In the genomic region with DNA sequence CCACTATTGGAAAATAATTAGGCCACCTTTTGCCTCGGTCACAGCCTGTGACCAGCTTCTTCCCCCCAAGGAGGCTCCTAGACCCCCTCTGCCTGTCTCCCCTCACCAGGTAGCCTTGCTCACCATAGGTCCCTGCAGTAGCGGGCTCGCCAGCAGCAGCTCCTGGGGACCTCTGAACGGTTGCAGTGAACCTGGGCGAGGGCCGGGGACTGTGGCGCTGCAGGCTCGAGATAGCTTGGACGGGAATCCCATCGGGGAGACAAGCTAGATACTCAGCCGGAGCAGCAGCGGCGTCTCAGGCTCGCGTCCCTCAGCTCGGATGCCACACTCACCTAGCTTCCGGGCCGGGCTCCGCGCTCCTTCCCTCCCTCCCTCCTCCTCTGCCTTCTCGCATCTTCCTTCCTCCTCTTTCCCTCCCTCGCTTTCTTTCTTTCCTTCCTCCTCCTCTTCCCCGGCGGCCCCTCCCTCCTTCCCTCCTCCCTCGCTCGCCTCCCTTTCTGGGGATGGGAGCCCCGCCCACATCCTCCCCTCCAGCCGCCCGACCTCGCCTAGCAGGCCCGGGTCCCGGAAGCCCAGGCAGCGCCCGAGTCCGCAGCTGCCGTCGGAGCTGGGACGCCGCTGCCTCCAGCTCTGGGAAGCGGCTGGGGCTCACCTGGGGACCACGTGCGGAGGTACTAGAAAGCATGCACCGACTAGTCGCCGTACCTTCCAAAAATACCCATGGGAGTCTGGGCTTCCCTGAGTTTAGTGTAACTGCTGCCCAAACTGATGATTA, we compare ENCODE assay signal across 9 cellular contexts. TPM values are rescaled to one million over a fixed set of nuclear protein-coding genes. Genes with fewer than 3 reads are reported as not detected.
DNase-seq lines count a peak whose midpoint lies in the region; ATAC-seq, FAIRE-seq and TF ChIP-seq lines count a peak whose summit lies in the region.
"Had no signal": no experiment of that assay in that cellular context is flagged by ENCODE, and none has a peak within 500 bp of the region (broad histone marks: within the 10 kb centered on the region; RNA-seq: fewer than 3 reads in every experiment).

A gene (minus strand): TSS at position 399 of the 775 bp plus-strand sequence. CDS start 4,603 bp downstream, outside the sequence.

- H3K9me3 ChIP-seq in astrocyte (ENCODE audit: insufficient read depth, low read depth, low read length) (no peaks in the 10 kb centered on the region), gastrocnemius medialis (no peaks in the 10 kb centered on the region)

- peaks cover 7% of the 10 kb centered on the region for H4K20me1 ChIP-seq in astrocyte (ENCODE audit: insufficient read depth, low read length)

- peak; percentile 42 to 73 for TF ChIP-seq POLR2A in gastrocnemius medialis (IDR thresholded peaks at IDR 0.05)

- H3K4me3 ChIP-seq in Jurkat, Clone E6-1 (ENCODE audit: low read length), result peak within 1 kb of the TSS; percentile 74
- H3K4me3 ChIP-seq in astrocyte (ENCODE audit: insufficient read depth, low read depth, low read length), result peak within 1 kb of the TSS; percentile 69
- H3K4me3 ChIP-seq in gastrocnemius medialis, result peak within 1 kb of the TSS; percentile 60 to 68 (median 66)

- peak; percentile 40 to 45 for ATAC-seq in gastrocnemius medialis

- H3K4me3 Mint-ChIP-seq in astrocyte (ENCODE audit: unreplicated experiment), result peak within 1 kb of the TSS; percentile 94
- H3K4me3 Mint-ChIP-seq: natural killer cell treated with Interleukin-12 subunit alpha and Interleukin-12 subunit beta and Interleukin-15 and Interleukin-18, amount 100 ng/mL, for 72 hours had no signal

- H3K4me2 ChIP-seq in astrocyte (ENCODE audit: low read length), result peak within 1 kb of the TSS; percentile 89

- peak within 1 kb of the TSS; percentile 87 for H3K27ac Mint-ChIP-seq in astrocyte (ENCODE audit: unreplicated experiment)
- H3K27ac Mint-ChIP-seq: natural killer cell treated with Interleukin-12 subunit alpha and Interleukin-12 subunit beta and Interleukin-15 and Interleukin-18, amount 100 ng/mL, for 72 hours had no signal

- intact Hi-C loops in gastrocnemius medialis (cut with DNase I; ENCODE audit: low total_unique reads), result loop anchor here (10.0 kb wide), 5 partner anchors 62 to 422 kb away; no protein-coding TSS in a partner anchor

- H3K27ac ChIP-seq in astrocyte (ENCODE audit: low read depth, low read length) (no peak within 1 kb of the TSS), gastrocnemius medialis (peak within 1 kb of the TSS; percentile 77 to 84 (median 80))

- in situ Hi-C loops in gastrocnemius medialis (cut with MboI; ENCODE audit: low sequenced_read_pairs in 4 of 4), result no loop called here

- peak within 1 kb of the TSS; percentile 71 for H3K9ac ChIP-seq in astrocyte (ENCODE audit: low read length)

- peaks cover 44% of the 10 kb centered on the region for H3K27me3 Mint-ChIP-seq in astrocyte (ENCODE audit: low read depth, unreplicated experiment)

- peaks cover 1% of the 10 kb centered on the region for H3K36me3 Mint-ChIP-seq in astrocyte (ENCODE audit: low read depth, unreplicated experiment)
- H3K36me3 Mint-ChIP-seq: natural killer cell treated with Interleukin-12 subunit alpha and Interleukin-12 subunit beta and Interleukin-15 and Interleukin-18, amount 100 ng/mL, for 72 hours had no signal

- FAIRE-seq in astrocyte (lab: Jason Lieb, UNC), result no peak

- peaks cover 4% of the 10 kb centered on the region for H3K4me1 Mint-ChIP-seq in astrocyte (ENCODE audit: low read depth, unreplicated experiment)

- H3K9me3 Mint-ChIP-seq in astrocyte (ENCODE audit: unreplicated experiment), result no peaks in the 10 kb centered on the region
- H3K9me3 Mint-ChIP-seq: natural killer cell treated with Interleukin-12 subunit alpha and Interleukin-12 subunit beta and Interleukin-15 and Interleukin-18, amount 100 ng/mL, for 72 hours had no signal

- peaks cover 32% of the 10 kb centered on the region for H3K4me1 ChIP-seq in astrocyte (ENCODE audit: insufficient read depth, low read length)
- H3K4me1 ChIP-seq in gastrocnemius medialis, result peaks cover 4 to 30% of the 10 kb centered on the region in 2 donors

- H2AFZ ChIP-seq in astrocyte (ENCODE audit: low read depth, low read length), result peak within 1 kb of the TSS; percentile 54

- DNase-seq in DMS53 treated with DMSO at 0.1 percent for 48 hours (lab: John Stamatoyannopoulos, UW; ENCODE audit: unreplicated experiment), result peak; percentile 70
- peak; percentile 79 for DNase-seq in Jurkat, Clone E6-1 (ENCODE audit: low read depth, low spot score)
- peak; percentile 46 for DNase-seq in astrocyte (ENCODE audit: low read depth)
- peak; percentile 80 for DNase-seq in iPS DF 19.7 (ENCODE audit: low read depth, low spot score)
- DNase-seq in gastrocnemius medialis, result peak; percentile 73 to 75
- DNase-seq in activated gamma-delta T cell treated with Interleukin-2 at 50 U/mL for 16 hours, result no peak
- no peak for DNase-seq in NCI-H1048 (lab: John Stamatoyannopoulos, UW)
- no peak for DNase-seq in NCI-H1092 (lab: John Stamatoyannopoulos, UW)

- H3K36me3 ChIP-seq in astrocyte (ENCODE audit: insufficient read depth, low read length) (no peaks in the 10 kb centered on the region), gastrocnemius medialis (no peaks in the 10 kb centered on the region)

- peaks cover 8% of the 10 kb centered on the region for H3K79me2 ChIP-seq in astrocyte (ENCODE audit: insufficient read depth, low read length)

- H3K27me3 ChIP-seq in astrocyte (ENCODE audit: insufficient read depth, low read length) (peaks cover 41% of the 10 kb centered on the region), gastrocnemius medialis (peaks cover 35 to 68% (median 46%) of the 10 kb centered on the region in 3 donors)

- TF ChIP-seq CTCF in astrocyte (IDR thresholded peaks at IDR 0.05; ENCODE audit: insufficient read depth, low read depth, low read length), result no peak
- TF ChIP-seq CTCF in gastrocnemius medialis (IDR thresholded peaks at IDR 0.05 in 4 of 5, conservative IDR thresholded peaks at IDR 0.05 in 1 of 5), result no peak

RNA-seq across cellular contexts. Expression of the gene that starts here (rescaled TPM):
- 6.8 TPM for polyA plus RNA-seq in Jurkat, Clone E6-1 (2012; ENCODE audit: insufficient read depth, insufficient read length)
- total RNA-seq in astrocyte, result 19.9 and 27.2 TPM in 2 replicates
- total RNA-seq in gastrocnemius medialis, result 1 to 10 TPM; 2.0 to 9.4 (median 7.6) TPM

Comparison
In these comparisons a context has a peak if more than half of its experiments do, and no peak if none do; other contexts are left out.
1. DNase-seq: peak in DMS53 treated with DMSO at 0.1 percent for 48 hours (single experiment), Jurkat, Clone E6-1 (single experiment), astrocyte (single experiment), iPS DF 19.7 (single experiment) and gastrocnemius medialis (2 of 2); none in activated gamma-delta T cell treated with Interleukin-2 at 50 U/mL for 16 hours (single experiment), NCI-H1048 (single experiment) and NCI-H1092 (single experiment).
2. Peak in every context shown above with its lines, with median percentiles within 50 percentile points of each other: H3K4me3 ChIP-seq.